In genomic region chr5:168820776-168821302, GRCh38 we compare ENCODE assay signal across 21 cellular contexts.
DNase-seq lines count a peak whose midpoint lies in the region; ATAC-seq and TF ChIP-seq lines count a peak whose summit lies in the region.
"Had no signal": no experiment of that assay in that cellular context is flagged by ENCODE, and none has a peak within 500 bp of the region (broad histone marks: within the 10 kb centered on the region; RNA-seq: fewer than 3 reads in every experiment).

No MANE protein-coding gene starts in this region.

- intact Hi-C loops in CD8-positive, alpha-beta T cell (cut with DNase I, micrococcal nuclease) = no loop called here

- H3K79me2 ChIP-seq in MM.1S (ENCODE audit: low read length) = no peaks in the 10 kb centered on the region

- no peak overlapping the region for H3K4me3 ChIP-seq in MM.1S (ENCODE audit: low read length)
- no peak overlapping the region for H3K4me3 ChIP-seq in CD8-positive, alpha-beta T cell (ENCODE audit: low read depth, low read length)
- H3K4me3 ChIP-seq: BLaER1 had no signal

- H3K9me3 ChIP-seq in MM.1S (replicated peaks; ENCODE audit: insufficient read depth, low read length) = no peaks in the 10 kb centered on the region
- H3K9me3 ChIP-seq in CD8-positive, alpha-beta T cell (ENCODE audit: low read length) = no peaks in the 10 kb centered on the region
- H3K9me3 ChIP-seq: BLaER1 had no signal

- ATAC-seq in stimulated activated effector memory CD8-positive, alpha-beta T cell treated with anti-CD3 and anti-CD28 coated beads, Interleukin-12 subunit alpha, Interleukin-12 subunit beta, amount 100 ng/mL, for 72 hours = no peak
- no peak for ATAC-seq in CD8-positive, alpha-beta T cell
- ATAC-seq: PC-3 had no signal

- H3K4me2 ChIP-seq in MM.1S (ENCODE audit: low read depth, low read length) = no peak overlapping the region
- H3K4me2 ChIP-seq: BLaER1 had no signal

- H3K27me3 ChIP-seq in MM.1S (replicated peaks; ENCODE audit: insufficient read depth, low read length) = no peaks in the 10 kb centered on the region
- H3K27me3 ChIP-seq in CD8-positive, alpha-beta T cell (ENCODE audit: insufficient read depth, low read length) = no peaks in the 10 kb centered on the region
- H3K27me3 ChIP-seq: BLaER1 had no signal

- H3K9me3 Mint-ChIP-seq in activated T-cell treated with anti-CD3 and anti-CD28 coated beads, Interleukin-2, amount 50 U/mL, for 24 hours = no peaks in the 10 kb centered on the region
- H3K9me3 Mint-ChIP-seq in mesothelial cell of epicardium = no peaks in the 10 kb centered on the region
- H3K9me3 Mint-ChIP-seq in stimulated activated effector memory CD8-positive, alpha-beta T cell treated with anti-CD3 and anti-CD28 coated beads, Interleukin-12 subunit alpha, Interleukin-12 subunit beta, amount 100 ng/mL, for 72 hours = no peaks in the 10 kb centered on the region
- H3K9me3 Mint-ChIP-seq in CD8-positive, alpha-beta T cell = no peaks in the 10 kb centered on the region

- H3K4me1 Mint-ChIP-seq in activated T-cell treated with anti-CD3 and anti-CD28 coated beads, Interleukin-2, amount 50 U/mL, for 24 hours (ENCODE audit: low read depth) = peaks cover 26% of the 10 kb centered on the region
- peaks cover 27% of the 10 kb centered on the region for H3K4me1 Mint-ChIP-seq in mesothelial cell of epicardium
- H3K4me1 Mint-ChIP-seq in stimulated activated effector memory CD8-positive, alpha-beta T cell treated with anti-CD3 and anti-CD28 coated beads, Interleukin-12 subunit alpha, Interleukin-12 subunit beta, amount 100 ng/mL, for 72 hours = no peaks in the 10 kb centered on the region
- H3K4me1 Mint-ChIP-seq in CD8-positive, alpha-beta T cell (ENCODE audit: low read depth) = no peaks in the 10 kb centered on the region
- H3K4me1 Mint-ChIP-seq: CD4-positive, alpha-beta memory T cell had no signal

- no peak overlapping the region for H3K9ac ChIP-seq in MM.1S (ENCODE audit: low read length)
- H3K9ac ChIP-seq: BLaER1 had no signal

- peaks cover 15% of the 10 kb centered on the region for H3K27me3 Mint-ChIP-seq in activated T-cell treated with anti-CD3 and anti-CD28 coated beads, Interleukin-2, amount 50 U/mL, for 24 hours
- peaks cover 37% of the 10 kb centered on the region for H3K27me3 Mint-ChIP-seq in mesothelial cell of epicardium (ENCODE audit: low read depth)
- H3K27me3 Mint-ChIP-seq in CD8-positive, alpha-beta T cell (ENCODE audit: low read depth) = no peaks in the 10 kb centered on the region

- no peaks in the 10 kb centered on the region for H4K20me1 ChIP-seq in MM.1S (ENCODE audit: insufficient read depth, low read length)
- H4K20me1 ChIP-seq: BLaER1 had no signal

- no peak overlapping the region for H2AFZ ChIP-seq in MM.1S (ENCODE audit: low read length)

- H3K4me1 ChIP-seq in MM.1S (ENCODE audit: low read length) = no peaks in the 10 kb centered on the region
- H3K4me1 ChIP-seq in CD8-positive, alpha-beta T cell (ENCODE audit: insufficient read depth, low read length) = no peaks in the 10 kb centered on the region

- no peak overlapping the region for H3K4me3 Mint-ChIP-seq in activated T-cell treated with anti-CD3 and anti-CD28 coated beads, Interleukin-2, amount 50 U/mL, for 24 hours
- H3K4me3 Mint-ChIP-seq in mesothelial cell of epicardium = no peak overlapping the region
- no peak overlapping the region for H3K4me3 Mint-ChIP-seq in stimulated activated effector memory CD8-positive, alpha-beta T cell treated with anti-CD3 and anti-CD28 coated beads, Interleukin-12 subunit alpha, Interleukin-12 subunit beta, amount 100 ng/mL, for 72 hours
- H3K4me3 Mint-ChIP-seq in CD8-positive, alpha-beta T cell = no peak overlapping the region
- H3K4me3 Mint-ChIP-seq: CD4-positive, alpha-beta memory T cell had no signal

- no peaks in the 10 kb centered on the region for H3K36me3 ChIP-seq in MM.1S (replicated peaks; ENCODE audit: insufficient read depth, low read length)
- H3K36me3 ChIP-seq in CD8-positive, alpha-beta T cell (ENCODE audit: insufficient read depth, low read length) = no peaks in the 10 kb centered on the region
- H3K36me3 ChIP-seq: BLaER1 had no signal

- no peak overlapping the region for H3K27ac ChIP-seq in MM.1S (ENCODE audit: low read length)
- no peak overlapping the region for H3K27ac ChIP-seq in CD8-positive, alpha-beta T cell (ENCODE audit: low read depth, low read length)
- H3K27ac ChIP-seq: BLaER1, RWPE1 had no signal

- H3K27ac Mint-ChIP-seq in activated T-cell treated with anti-CD3 and anti-CD28 coated beads, Interleukin-2, amount 50 U/mL, for 24 hours = peak overlapping the region; percentile 9
- peak overlapping the region; percentile 36 for H3K27ac Mint-ChIP-seq in mesothelial cell of epicardium
- no peak overlapping the region for H3K27ac Mint-ChIP-seq in stimulated activated effector memory CD8-positive, alpha-beta T cell treated with anti-CD3 and anti-CD28 coated beads, Interleukin-12 subunit alpha, Interleukin-12 subunit beta, amount 100 ng/mL, for 72 hours
- no peak overlapping the region for H3K27ac Mint-ChIP-seq in CD8-positive, alpha-beta T cell
- H3K27ac Mint-ChIP-seq: CD4-positive, alpha-beta memory T cell had no signal

- H3K9me2 ChIP-seq in MM.1S (replicated peaks; ENCODE audit: insufficient read depth, low read length) = no peaks in the 10 kb centered on the region

- CTCF ChIA-PET in CD8-positive, alpha-beta T cell (lab: Charles Lee) = no interaction called here

- H3K36me3 Mint-ChIP-seq in activated T-cell treated with anti-CD3 and anti-CD28 coated beads, Interleukin-2, amount 50 U/mL, for 24 hours (ENCODE audit: low read depth) = no peaks in the 10 kb centered on the region
- peaks cover 10% of the 10 kb centered on the region for H3K36me3 Mint-ChIP-seq in mesothelial cell of epicardium
- H3K36me3 Mint-ChIP-seq in stimulated activated effector memory CD8-positive, alpha-beta T cell treated with anti-CD3 and anti-CD28 coated beads, Interleukin-12 subunit alpha, Interleukin-12 subunit beta, amount 100 ng/mL, for 72 hours = no peaks in the 10 kb centered on the region
- no peaks in the 10 kb centered on the region for H3K36me3 Mint-ChIP-seq in CD8-positive, alpha-beta T cell
- H3K36me3 Mint-ChIP-seq: CD4-positive, alpha-beta memory T cell had no signal

- TF ChIP-seq CTCF in mesothelial cell of epicardium (IDR thresholded peaks at IDR 0.05; ENCODE audit: unreplicated experiment) (no peak), MM.1S (IDR thresholded peaks at IDR 0.05; ENCODE audit: low read length) (no peak)
- no peak for TF ChIP-seq CTCF in CD8-positive, alpha-beta T cell (IDR thresholded peaks at IDR 0.05)

- POLR2A ChIA-PET in CD8-positive, alpha-beta T cell (lab: Charles Lee) = no interaction called here

- H3F3A ChIP-seq in MM.1S (ENCODE audit: insufficient read depth, low read length) = no peaks in the 10 kb centered on the region

- DNase-seq in activated T-cell treated with anti-CD3 and anti-CD28 coated beads, Interleukin-2, amount 50 U/mL, for 24 hours = no peak
- no peak for DNase-seq in activated T-cell treated with anti-CD3 and anti-CD28 coated beads for 4 hours
- DNase-seq in NCI-H82 (lab: John Stamatoyannopoulos, UW) = peak; percentile 96
- no peak for DNase-seq in mesothelial cell of epicardium (ENCODE audit: low spot score in 2 of 2, unreplicated experiment in 2 of 2)
- no peak for DNase-seq in MM.1S
- no peak for DNase-seq in NCI-H2107 treated with DMSO at 0.1 percent for 48 hours (lab: John Stamatoyannopoulos, UW; ENCODE audit: unreplicated experiment)
- no peak for DNase-seq in stimulated activated effector memory CD8-positive, alpha-beta T cell treated with anti-CD3 and anti-CD28 coated beads, Interleukin-12 subunit alpha, Interleukin-12 subunit beta, amount 100 ng/mL, for 72 hours (ENCODE audit: low spot score in 2 of 2)
- DNase-seq in CD8-positive, alpha-beta T cell = no peak
- DNase-seq: Calu3; CD4-positive, alpha-beta memory T cell; DMS53; KG1; NCI-H1417 treated with DMSO at 0.1 percent for 48 hours; NCI-H187 treated with DMSO at 0.1 percent for 48 hours; NCI-H2171 treated with DMSO at 0.1 percent for 48 hours; NCI-H446; NCI-H748 treated with DMSO at 0.1 percent for 48 hours; PC-3; SIG-M5 had no signal

Comparison
In these comparisons a context has a peak if more than half of its experiments do, and no peak if none do; other contexts are left out.
1. H3K27ac Mint-ChIP-seq: peak in activated T-cell treated with anti-CD3 and anti-CD28 coated beads, Interleukin-2, amount 50 U/mL, for 24 hours (single experiment) and mesothelial cell of epicardium (single experiment); none in stimulated activated effector memory CD8-positive, alpha-beta T cell treated with anti-CD3 and anti-CD28 coated beads, Interleukin-12 subunit alpha, Interleukin-12 subunit beta, amount 100 ng/mL, for 72 hours (single experiment) and CD8-positive, alpha-beta T cell (single experiment).